In the genomic region with DNA sequence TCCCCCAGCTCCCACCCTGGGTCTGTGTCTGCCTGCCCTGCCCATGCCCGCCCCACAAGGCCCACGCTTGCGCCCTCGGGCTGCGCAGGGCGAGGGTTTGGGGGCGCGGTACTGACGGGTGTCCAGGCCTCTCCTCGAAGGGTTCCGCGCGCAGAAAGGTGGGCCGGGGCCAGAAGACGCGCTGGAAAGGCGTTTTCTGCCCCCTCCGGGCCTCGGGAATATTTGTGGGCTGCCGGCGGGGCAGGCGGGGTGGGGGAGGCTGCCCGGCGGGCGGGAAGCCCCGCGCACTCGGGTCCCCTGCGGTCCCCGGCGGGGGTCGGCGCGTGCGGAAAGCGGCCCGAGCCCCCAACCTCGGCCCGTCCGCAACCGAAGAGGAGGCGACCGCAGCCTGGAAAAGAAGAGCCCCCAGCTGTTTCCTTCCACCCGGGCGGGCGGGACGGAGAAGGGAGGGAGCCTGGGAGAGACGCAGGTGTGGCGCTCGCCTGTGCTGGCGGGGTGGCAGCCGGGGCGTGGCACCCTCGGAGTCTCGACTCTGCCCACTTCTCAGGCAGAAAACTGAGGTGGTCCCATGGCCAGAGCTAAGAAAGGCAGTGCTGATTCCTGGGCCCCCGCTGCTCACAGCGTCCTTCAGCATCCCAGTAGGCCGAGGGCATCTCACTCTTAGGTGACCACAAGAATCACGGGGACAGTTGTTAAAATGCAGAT, we compare ENCODE assay signal across 16 cellular contexts. TPM values are rescaled to one million over a fixed set of nuclear protein-coding genes. Genes with fewer than 3 reads are reported as not detected.
A peak's percentile ranks its signal among the peaks of the same experiment; 100 is the strongest.
DNase-seq lines count a peak whose midpoint lies in the region; ATAC-seq and TF ChIP-seq lines count a peak whose summit lies in the region.
"Had no signal": no experiment of that assay in that cellular context is flagged by ENCODE, and none has a peak within 500 bp of the region (broad histone marks: within the 10 kb centered on the region; RNA-seq: fewer than 3 reads in every experiment).

No MANE protein-coding gene starts in this region.

- H3K9ac ChIP-seq in endodermal cell (ENCODE audit: extremely low read depth, low read length, poor library complexity, severe bottlenecking), result no peak overlapping the region

- no peak overlapping the region for H3K27ac Mint-ChIP-seq in endodermal cell
- H3K27ac Mint-ChIP-seq in activated T-cell treated with anti-CD3 and anti-CD28 coated beads, Interleukin-2, amount 50 U/mL, for 24 hours, result no peak overlapping the region
- H3K27ac Mint-ChIP-seq: activated B cell treated with CpG ODN at 0.5 μM for 24 hours; activated CD8-positive, alpha-beta memory T cell treated with anti-CD3 and anti-CD28 coated beads, Interleukin-2, amount 10 ng/mL, durations not matched to agents 7 days and 5 days; stimulated activated naive CD8-positive, alpha-beta T cell treated with anti-CD3 and anti-CD28 coated beads, Interleukin-15, Interleukin-2, amounts not matched to agents 100 ng/mL and 50 ng/mL, for 24 hours had no signal

- intact Hi-C loops in heart left ventricle (cut with DNase I) (loop anchor here in 4 of 10 donors (2.0 to 10.0 kb wide), 2 partner anchors 113 to 777 kb away; no protein-coding TSS in a partner anchor), Right ventricle myocardium superior (cut with DNase I) (no loop called here), head of caudate nucleus (cut with DNase I) (no loop called here)

- H3K36me3 ChIP-seq in heart left ventricle, result no peaks in the 10 kb centered on the region
- no peaks in the 10 kb centered on the region for H3K36me3 ChIP-seq in endodermal cell (ENCODE audit: control insufficient read depth, insufficient read depth, low read length)
- no peaks in the 10 kb centered on the region for H3K36me3 ChIP-seq in mesodermal cell (ENCODE audit: control insufficient read depth, insufficient read depth, low read length)
- H3K36me3 ChIP-seq in upper lobe of left lung, result no peaks in the 10 kb centered on the region

- TF ChIP-seq POLR2A in heart left ventricle (IDR thresholded peaks at IDR 0.05) (no peak), upper lobe of left lung (IDR thresholded peaks at IDR 0.05) (no peak)

- peaks cover 83% of the 10 kb centered on the region for H3K27me3 Mint-ChIP-seq in endodermal cell (ENCODE audit: insufficient read depth)
- H3K27me3 Mint-ChIP-seq in activated T-cell treated with anti-CD3 and anti-CD28 coated beads, Interleukin-2, amount 50 U/mL, for 24 hours, result peaks cover 47% of the 10 kb centered on the region

- peak overlapping the region; percentile 42 for H3K4me3 Mint-ChIP-seq in endodermal cell
- H3K4me3 Mint-ChIP-seq in activated T-cell treated with anti-CD3 and anti-CD28 coated beads, Interleukin-2, amount 50 U/mL, for 24 hours, result no peak overlapping the region
- H3K4me3 Mint-ChIP-seq: activated B cell treated with CpG ODN at 0.5 μM for 24 hours; activated CD8-positive, alpha-beta memory T cell treated with anti-CD3 and anti-CD28 coated beads, Interleukin-2, amount 10 ng/mL, durations not matched to agents 7 days and 5 days; activated naive CD4-positive, alpha-beta T cell treated with anti-CD3 and anti-CD28 coated beads, Interleukin-2, amount 10 ng/mL, durations not matched to agents 7 days and 5 days; neural crest cell; stimulated activated naive CD8-positive, alpha-beta T cell treated with anti-CD3 and anti-CD28 coated beads, Interleukin-15, Interleukin-2, amounts not matched to agents 100 ng/mL and 50 ng/mL, for 24 hours had no signal

- TF ChIP-seq CTCF in heart left ventricle (IDR thresholded peaks at IDR 0.05), result no peak
- TF ChIP-seq CTCF in endodermal cell (conservative IDR thresholded peaks at IDR 0.05), result no peak
- no peak for TF ChIP-seq CTCF in upper lobe of left lung (IDR thresholded peaks at IDR 0.05)

- peak overlapping the region in 8 of 12 donors; percentile 16 to 46 (median 33) for H3K4me3 ChIP-seq in heart left ventricle
- peak overlapping the region; percentile 72 for H3K4me3 ChIP-seq in endodermal cell (ENCODE audit: low read length)
- H3K4me3 ChIP-seq in mesodermal cell (ENCODE audit: extremely low read depth, insufficient read depth, low read length, poor library complexity, severe bottlenecking), result peak overlapping the region; percentile 18
- peak overlapping the region in 3 of 4 donors; percentile 44 to 47 (median 47) for H3K4me3 ChIP-seq in upper lobe of left lung

- H3K4me1 ChIP-seq in heart left ventricle (peaks cover 0 to 13% (median 2%) of the 10 kb centered on the region in 12 donors), endodermal cell (ENCODE audit: control insufficient read depth, insufficient read depth, low read length) (no peaks in the 10 kb centered on the region), mesodermal cell (ENCODE audit: control insufficient read depth, insufficient read depth, low read length, poor library complexity, severe bottlenecking) (peaks cover 17% of the 10 kb centered on the region), upper lobe of left lung (peaks cover 0 to 11% (median 2%) of the 10 kb centered on the region in 4 donors)

- no peaks in the 10 kb centered on the region for H3K9me3 Mint-ChIP-seq in endodermal cell
- H3K9me3 Mint-ChIP-seq in activated T-cell treated with anti-CD3 and anti-CD28 coated beads, Interleukin-2, amount 50 U/mL, for 24 hours, result no peaks in the 10 kb centered on the region
- H3K9me3 Mint-ChIP-seq: activated B cell treated with CpG ODN at 0.5 μM for 24 hours; activated naive CD4-positive, alpha-beta T cell treated with anti-CD3 and anti-CD28 coated beads, Interleukin-2, amount 10 ng/mL, durations not matched to agents 7 days and 5 days; neural crest cell; stimulated activated naive CD8-positive, alpha-beta T cell treated with anti-CD3 and anti-CD28 coated beads, Interleukin-15, Interleukin-2, amounts not matched to agents 100 ng/mL and 50 ng/mL, for 24 hours had no signal

- 18 to 38% (median 29%) methylated on average over 29 to 59 of the region's 59 CpGs for WGBS in heart left ventricle, 4 donors
- 9 to 20% methylated on average over 22 to 59 of the region's 59 CpGs for WGBS in endodermal cell (ENCODE audit: insufficient coverage in 1 of 2, insufficient read length in 1 of 2), 2 experiments
- WGBS in mesodermal cell (ENCODE audit: insufficient coverage in 2 of 2), 2 experiments, result 10 to 11% methylated on average over 42 to 44 of the region's 59 CpGs
- WGBS in upper lobe of left lung, 2 donors, result 30 to 48% methylated on average over 6 to 48 of the region's 59 CpGs

- no peak for DNase-seq in heart left ventricle
- DNase-seq in Right ventricle myocardium superior, result no peak
- DNase-seq in endodermal cell, result no peak
- DNase-seq in upper lobe of left lung, result peak in 1 of 2 donors; percentile 81
- DNase-seq in head of caudate nucleus, result no peak
- DNase-seq in activated T-cell treated with anti-CD3 and anti-CD28 coated beads, Interleukin-2, amount 50 U/mL, for 24 hours, result no peak
- DNase-seq: activated B cell treated with CpG ODN at 0.5 μM for 24 hours; activated CD8-positive, alpha-beta memory T cell treated with anti-CD3 and anti-CD28 coated beads, Interleukin-2, amount 10 ng/mL, durations not matched to agents 7 days and 5 days; activated naive CD4-positive, alpha-beta T cell treated with anti-CD3 and anti-CD28 coated beads, Interleukin-2, amount 10 ng/mL, durations not matched to agents 7 days and 5 days; foreskin melanocyte; NCI-H1105; NCI-H524 had no signal

- no peak for TF ChIP-seq EP300 in upper lobe of left lung (IDR thresholded peaks at IDR 0.05)

- H3K9me3 ChIP-seq in heart left ventricle (no peaks in the 10 kb centered on the region), endodermal cell (ENCODE audit: control insufficient read depth, low read length) (no peaks in the 10 kb centered on the region), mesodermal cell (ENCODE audit: control insufficient read depth, low read length) (no peaks in the 10 kb centered on the region), upper lobe of left lung (no peaks in the 10 kb centered on the region)

- no peak for ATAC-seq in heart left ventricle
- no peak for ATAC-seq in Right ventricle myocardium superior (ENCODE audit: poor library complexity)
- ATAC-seq in upper lobe of left lung (ENCODE audit: low FRiP score in 2 of 2), result peak in 1 of 2 donors; percentile 7
- no peak for ATAC-seq in HG02884 (IDR thresholded peaks at IDR 0.05; ENCODE audit: unreplicated experiment)

- H3K27ac ChIP-seq in heart left ventricle (no peak overlapping the region), endodermal cell (ENCODE audit: low read depth, low read length) (no peak overlapping the region), mesodermal cell (ENCODE audit: low read depth, low read length, severe bottlenecking) (no peak overlapping the region), upper lobe of left lung (peak overlapping the region in 1 of 4 donors; percentile 40)

- H3K4me1 Mint-ChIP-seq in endodermal cell, result peaks cover 6% of the 10 kb centered on the region
- H3K4me1 Mint-ChIP-seq in activated T-cell treated with anti-CD3 and anti-CD28 coated beads, Interleukin-2, amount 50 U/mL, for 24 hours (ENCODE audit: low read depth), result peaks cover 19% of the 10 kb centered on the region

- H3K27me3 ChIP-seq in heart left ventricle (peaks cover 0 to 24% (median 5%) of the 10 kb centered on the region in 9 donors), endodermal cell (ENCODE audit: control insufficient read depth, insufficient read depth, low read length, poor library complexity, severe bottlenecking) (peaks cover 78% of the 10 kb centered on the region), upper lobe of left lung (peaks cover 0 to 10% (median 7%) of the 10 kb centered on the region in 4 donors)

- H3K36me3 Mint-ChIP-seq in endodermal cell (ENCODE audit: low read depth), result no peaks in the 10 kb centered on the region
- no peaks in the 10 kb centered on the region for H3K36me3 Mint-ChIP-seq in activated T-cell treated with anti-CD3 and anti-CD28 coated beads, Interleukin-2, amount 50 U/mL, for 24 hours (ENCODE audit: low read depth)
- H3K36me3 Mint-ChIP-seq: activated CD8-positive, alpha-beta memory T cell treated with anti-CD3 and anti-CD28 coated beads, Interleukin-2, amount 10 ng/mL, durations not matched to agents 7 days and 5 days; activated naive CD4-positive, alpha-beta T cell treated with anti-CD3 and anti-CD28 coated beads, Interleukin-2, amount 10 ng/mL, durations not matched to agents 7 days and 5 days had no signal

RNA-seq across cellular contexts. Expression of gene THAP12, which starts 59.0 kb away (rescaled TPM):
- total RNA-seq in heart left ventricle, result 10 to 100 TPM; 14.2 to 29.3 (median 19.5) TPM
- 10 to 100 TPM in 1 of 2 donors, 1 to 10 TPM in 1; 9.5 to 17.9 TPM for polyA plus RNA-seq in heart left ventricle
- total RNA-seq in Right ventricle myocardium superior, result 18.3 TPM
- total RNA-seq in endodermal cell, result 10 to 100 TPM; 39.6 to 46.2 TPM
- 55.9 TPM for polyA plus RNA-seq in endodermal cell (2013, experiment 1 of 2)
- 53.8 TPM for polyA plus RNA-seq in endodermal cell (2013, experiment 2 of 2)
- 42.1 TPM for polyA plus RNA-seq in mesodermal cell (2013, experiment 1 of 2)
- 50.6 TPM for polyA plus RNA-seq in mesodermal cell (2013, experiment 2 of 2)
- total RNA-seq in upper lobe of left lung, result 10 to 100 TPM in 5 of 6 donors, 1 to 10 TPM in 1; 9.1 to 35.8 (median 34.2) TPM

RNA-seq across cellular contexts. Expression of gene GVQW3, which starts 59.2 kb away (rescaled TPM):
- 1 to 10 TPM in 6 of 9 donors, under 1 TPM in 3; 0.19 to 2.3 (median 1.2) TPM for total RNA-seq in heart left ventricle
- polyA plus RNA-seq in heart left ventricle, result under 1 TPM; 0.33 to 0.65 TPM
- total RNA-seq in Right ventricle myocardium superior, result 1.5 TPM
- total RNA-seq in endodermal cell, result 10 to 100 TPM in 1 of 2 donors, 1 to 10 TPM in 1; 6.6 to 13.5 TPM
- polyA plus RNA-seq in endodermal cell (2013, experiment 1 of 2), result 8.3 TPM
- 7.7 TPM for polyA plus RNA-seq in endodermal cell (2013, experiment 2 of 2)
- 3.2 TPM for polyA plus RNA-seq in mesodermal cell (2013, experiment 1 of 2)
- polyA plus RNA-seq in mesodermal cell (2013, experiment 2 of 2), result 3.5 TPM
- total RNA-seq in upper lobe of left lung, result 1 to 10 TPM; 1.2 to 4.8 (median 2.0) TPM

Comparison
In these comparisons a context has a peak if more than half of its experiments do, and no peak if none do; other contexts are left out.
1. H3K4me3 ChIP-seq: peak in every context shown above with its lines; median percentile 72 in endodermal cell; 47 in upper lobe of left lung; 33 in heart left ventricle; 18 in mesodermal cell.